Comparison of ENCODE assay signal across 33 cellular contexts in the genomic region with DNA sequence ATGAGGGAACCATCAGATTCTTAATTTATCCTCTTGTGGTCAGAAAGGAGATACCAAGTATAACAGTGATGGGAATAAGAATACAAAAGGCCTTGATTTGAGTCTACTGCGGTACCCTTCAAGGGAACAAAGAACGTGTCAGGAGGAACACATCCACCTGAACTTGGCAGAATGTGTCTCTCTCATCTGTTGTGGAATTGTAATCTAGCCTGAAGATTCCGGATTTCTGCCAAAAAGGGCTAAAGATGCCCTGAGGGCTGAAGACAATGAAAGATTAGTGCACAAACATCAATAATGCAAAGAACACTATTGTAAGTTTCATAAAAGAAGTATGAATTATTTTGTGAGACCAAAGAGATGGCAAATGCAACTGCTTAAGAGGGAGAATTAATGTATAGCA.
DNase-seq lines count a peak whose midpoint lies in the region; ATAC-seq and TF ChIP-seq lines count a peak whose summit lies in the region.
"Had no signal": no experiment of that assay in that cellular context is flagged by ENCODE, and none has a peak within 500 bp of the region (broad histone marks: within the 10 kb centered on the region; RNA-seq: fewer than 3 reads in every experiment).

No MANE protein-coding gene starts in this region.

- H3K9me3 ChIP-seq in HAP-1: no peaks in the 10 kb centered on the region
- H3K9me3 ChIP-seq in PC-3 (ENCODE audit: low read length): no peaks in the 10 kb centered on the region
- H3K9me3 ChIP-seq in hepatocyte (ENCODE audit: low read depth): no peaks in the 10 kb centered on the region
- H3K9me3 ChIP-seq: A549; BE2C; BLaER1; BLaER1 treated with 17β-estradiol and CSF1 and Interleukin-3, amounts not matched to agents 10 nM and 100 nM; Caco-2 had no signal

- H3K27ac ChIP-seq in PC-3 (ENCODE audit: low read length) (no peak overlapping the region), hepatocyte (no peak overlapping the region)
- H3K27ac ChIP-seq: 22Rv1; A549; BLaER1; BLaER1 treated with 17β-estradiol and CSF1 and Interleukin-3, amounts not matched to agents 10 nM and 100 nM; C4-2B had no signal

- H3K27me3 ChIP-seq in HAP-1 (ENCODE audit: low read depth): no peaks in the 10 kb centered on the region
- no peaks in the 10 kb centered on the region for H3K27me3 ChIP-seq in PC-3 (ENCODE audit: low read length)
- no peaks in the 10 kb centered on the region for H3K27me3 ChIP-seq in hepatocyte
- H3K27me3 ChIP-seq: BE2C; BLaER1; BLaER1 treated with 17β-estradiol and CSF1 and Interleukin-3, amounts not matched to agents 10 nM and 100 nM had no signal

- no peaks in the 10 kb centered on the region; the same call in 1 of the 2 replicates for H3K9me2 ChIP-seq in PC-3 (replicated peaks; ENCODE audit: low read length)
- H3K9me2 ChIP-seq in hepatocyte (replicated peaks; ENCODE audit: insufficient read depth): no peaks in the 10 kb centered on the region

- H3K79me2 ChIP-seq in PC-3 (ENCODE audit: low read length) (no peaks in the 10 kb centered on the region), hepatocyte (no peaks in the 10 kb centered on the region)

- H3K9ac ChIP-seq in PC-3 (ENCODE audit: low read length): no peak overlapping the region
- H3K9ac ChIP-seq: BLaER1; BLaER1 treated with 17β-estradiol and CSF1 and Interleukin-3, amounts not matched to agents 10 nM and 100 nM had no signal

- H3K36me3 ChIP-seq in HAP-1 (replicated peaks): no peaks in the 10 kb centered on the region
- no peaks in the 10 kb centered on the region for H3K36me3 ChIP-seq in PC-3 (ENCODE audit: low read depth, low read length)
- H3K36me3 ChIP-seq in hepatocyte (replicated peaks; ENCODE audit: insufficient read depth, low read depth): no peaks in the 10 kb centered on the region
- H3K36me3 ChIP-seq: BE2C; BLaER1; BLaER1 treated with 17β-estradiol and CSF1 and Interleukin-3, amounts not matched to agents 10 nM and 100 nM had no signal

- peaks cover 13% of the 10 kb centered on the region for H3K4me1 ChIP-seq in HAP-1
- peaks cover 4% of the 10 kb centered on the region; the same call in 1 of the 2 replicates for H3K4me1 ChIP-seq in PC-3 (ENCODE audit: insufficient read depth, low read length)
- H3K4me1 ChIP-seq in hepatocyte (ENCODE audit: insufficient read depth): no peaks in the 10 kb centered on the region
- H3K4me1 ChIP-seq: A549; BLaER1; BLaER1 treated with 17β-estradiol and CSF1 and Interleukin-3, amounts not matched to agents 10 nM and 100 nM had no signal

- intact Hi-C loops in PC-3 (cut with micrococcal nuclease): no loop called here

- H3K4me2 ChIP-seq in PC-3 (ENCODE audit: low read length) (peak overlapping the region; percentile 26; the same call in 1 of the 2 replicates), hepatocyte (no peak overlapping the region)
- H3K4me2 ChIP-seq: A549; BLaER1; BLaER1 treated with 17β-estradiol and CSF1 and Interleukin-3, amounts not matched to agents 10 nM and 100 nM had no signal

- in situ Hi-C loops in G401 (cut with HindIII; ENCODE audit: low sequenced_read_pairs): no loop called here
- in situ Hi-C loops in HAP-1 (cut with MboI; ENCODE audit: low sequenced_read_pairs): no loop called here

- no peak for ATAC-seq in PC-3
- ATAC-seq in HG02759 (IDR thresholded peaks at IDR 0.05; ENCODE audit: unreplicated experiment): no peak
- no peak for ATAC-seq in HG03159 (IDR thresholded peaks at IDR 0.05; ENCODE audit: unreplicated experiment)
- ATAC-seq: A549; CD8-positive, alpha-beta T cell had no signal

- H2AFZ ChIP-seq in PC-3 (ENCODE audit: low read length): no peak overlapping the region
- H2AFZ ChIP-seq in hepatocyte: no peak overlapping the region

- TF ChIP-seq CTCF in PC-3 (conservative IDR thresholded peaks at IDR 0.05; ENCODE audit: low read depth, low read length) (no peak), hepatocyte (IDR thresholded peaks at IDR 0.05; ENCODE audit: poor library complexity) (no peak)

- WGBS in hepatocyte (ENCODE audit: low lambda C conversion rate, missing lambda C conversion rate): 79% methylated on average over 3 of the region's 3 CpGs

- no peak overlapping the region for H3K4me3 ChIP-seq in HAP-1
- H3K4me3 ChIP-seq in PC-3 (ENCODE audit: low read length): no peak overlapping the region
- H3K4me3 ChIP-seq in hepatocyte: no peak overlapping the region
- H3K4me3 ChIP-seq: A549; BLaER1; BLaER1 treated with 17β-estradiol and CSF1 and Interleukin-3, amounts not matched to agents 10 nM and 100 nM had no signal

- H3F3A ChIP-seq in PC-3 (ENCODE audit: low read length, unreplicated experiment): no peaks in the 10 kb centered on the region

- H4K20me1 ChIP-seq in PC-3 (ENCODE audit: low read length): no peaks in the 10 kb centered on the region
- H4K20me1 ChIP-seq in hepatocyte (ENCODE audit: insufficient read depth, poor library complexity, severe bottlenecking): no peaks in the 10 kb centered on the region
- H4K20me1 ChIP-seq: BLaER1; BLaER1 treated with 17β-estradiol and CSF1 and Interleukin-3, amounts not matched to agents 10 nM and 100 nM had no signal

- DNase-seq in G401 (ENCODE audit: low spot score) (peak; percentile 52), HAP-1 (ENCODE audit: low spot score in 2 of 2) (peak; percentile 60 to 65), PC-3 (no peak), cerebellar cortex (ENCODE audit: low spot score) (peak; percentile 50), NCI-H2171 (lab: John Stamatoyannopoulos, UW) (no peak), hepatocyte (ENCODE audit: low spot score) (no peak)
- DNase-seq: 8988T; ACHN; AML-193; BE2C; C1 segment of cervical spinal cord; Caco-2; Calu3; CD4-positive, alpha-beta memory T cell; CD4-positive, alpha-beta T cell; CD4-positive, CD25-positive, alpha-beta regulatory T cell; CD8-positive, alpha-beta memory T cell; CD8-positive, alpha-beta T cell; COR-L47; DMS 273 treated with DMSO at 0.1 percent for 48 hours; DMS153; DMS53; DMS79; DMS79 treated with DMSO at 0.1 percent for 48 hours; DND-41; EL had no signal

- CTCF ChIA-PET in PC-3 (lab: Charles Lee): no interaction called here

- POLR2A ChIA-PET in PC-3 (lab: Charles Lee; ENCODE audit: unreplicated experiment): no interaction called here

- BruUV-seq in PC-3 (replicated peaks; lab: Mats Ljungman, UMichigan): no TSS peak

Comparison
In these comparisons a context has a peak if more than half of its experiments do, and no peak if none do; other contexts are left out.
1. DNase-seq: peak in G401 (single experiment), HAP-1 (2 of 2) and cerebellar cortex (single experiment); none in PC-3 (single experiment), NCI-H2171 (single experiment) and hepatocyte (single experiment).